20 cellular contexts compared by ENCODE assay signal in the genomic region with DNA sequence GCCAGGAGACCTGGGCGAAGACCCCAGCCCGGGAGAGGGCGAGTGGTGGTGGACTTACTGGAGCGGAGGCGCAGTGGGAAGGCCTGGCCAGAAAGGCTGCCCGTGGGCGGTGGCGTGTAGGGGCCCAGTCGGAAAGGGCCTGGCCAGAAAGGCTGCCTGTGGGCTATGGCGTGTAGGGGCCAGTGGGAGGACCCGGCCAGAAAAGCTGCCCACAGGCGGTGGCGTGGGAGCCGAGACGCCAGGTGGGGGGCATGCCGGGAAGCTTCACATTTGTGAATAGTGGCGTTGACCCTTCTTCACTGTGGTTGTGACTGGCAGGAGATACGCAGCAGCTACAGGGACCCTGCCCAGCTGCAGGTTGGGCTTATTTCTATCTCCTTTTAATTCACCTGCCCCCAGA.
"Had no signal": no experiment of that assay in that cellular context is flagged by ENCODE, and none has a peak within 500 bp of the region (broad histone marks: within the 10 kb centered on the region; RNA-seq: fewer than 3 reads in every experiment).

No MANE protein-coding gene starts in this region.

- H3K27ac ChIP-seq: coronary artery, dorsolateral prefrontal cortex, esophagus muscularis mucosa, foreskin keratinocyte, gastroesophageal sphincter, heart left ventricle, hepatocyte, left lung, lower lobe of right lung had no signal

- DNase-seq: dermis blood vessel endothelial cell; dorsolateral prefrontal cortex; effector CD4-positive, alpha-beta T cell; effector memory CD4-positive, alpha-beta T cell; foreskin keratinocyte; heart left ventricle; hypothalamus; islet precursor cell; kidney; kidney glomerular epithelial cell; left cardiac atrium; left lung; left ventricle myocardium superior; lower lobe of right lung; mesenchymal stem cell; mucosa of descending colon had no signal

- H3K4me2 ChIP-seq: hepatocyte had no signal

- H3K27me3 ChIP-seq: dorsolateral prefrontal cortex, esophagus muscularis mucosa, foreskin keratinocyte, gastroesophageal sphincter, heart left ventricle, hepatocyte, left lung had no signal

- H3K79me2 ChIP-seq: hepatocyte had no signal

- H3K4me3 ChIP-seq: coronary artery, dorsolateral prefrontal cortex, esophagus muscularis mucosa, gastroesophageal sphincter, heart left ventricle, hepatocyte, left lung, lower lobe of right lung, mucosa of descending colon had no signal

- H2AFZ ChIP-seq: hepatocyte had no signal

- ATAC-seq: foreskin keratinocyte, gastroesophageal sphincter, heart left ventricle, left cardiac atrium, left lung, left ventricle myocardium superior, lower lobe of right lung, mucosa of descending colon had no signal

- H3K4me1 ChIP-seq: esophagus muscularis mucosa, foreskin keratinocyte, gastroesophageal sphincter, left lung, lower lobe of right lung had no signal
